ENCODE assay signal across 1 cellular context in genomic region chr3:126941721-126942270, GRCh38.
TF ChIP-seq lines count a peak whose summit lies in the region.

No MANE protein-coding gene starts in this region.

TF ChIP-seq in H1, 55 proteins besides CTCF, POLR2A, EP300 and RAD21 (continued from another document):
- TF ChIP-seq, protein P1, sequence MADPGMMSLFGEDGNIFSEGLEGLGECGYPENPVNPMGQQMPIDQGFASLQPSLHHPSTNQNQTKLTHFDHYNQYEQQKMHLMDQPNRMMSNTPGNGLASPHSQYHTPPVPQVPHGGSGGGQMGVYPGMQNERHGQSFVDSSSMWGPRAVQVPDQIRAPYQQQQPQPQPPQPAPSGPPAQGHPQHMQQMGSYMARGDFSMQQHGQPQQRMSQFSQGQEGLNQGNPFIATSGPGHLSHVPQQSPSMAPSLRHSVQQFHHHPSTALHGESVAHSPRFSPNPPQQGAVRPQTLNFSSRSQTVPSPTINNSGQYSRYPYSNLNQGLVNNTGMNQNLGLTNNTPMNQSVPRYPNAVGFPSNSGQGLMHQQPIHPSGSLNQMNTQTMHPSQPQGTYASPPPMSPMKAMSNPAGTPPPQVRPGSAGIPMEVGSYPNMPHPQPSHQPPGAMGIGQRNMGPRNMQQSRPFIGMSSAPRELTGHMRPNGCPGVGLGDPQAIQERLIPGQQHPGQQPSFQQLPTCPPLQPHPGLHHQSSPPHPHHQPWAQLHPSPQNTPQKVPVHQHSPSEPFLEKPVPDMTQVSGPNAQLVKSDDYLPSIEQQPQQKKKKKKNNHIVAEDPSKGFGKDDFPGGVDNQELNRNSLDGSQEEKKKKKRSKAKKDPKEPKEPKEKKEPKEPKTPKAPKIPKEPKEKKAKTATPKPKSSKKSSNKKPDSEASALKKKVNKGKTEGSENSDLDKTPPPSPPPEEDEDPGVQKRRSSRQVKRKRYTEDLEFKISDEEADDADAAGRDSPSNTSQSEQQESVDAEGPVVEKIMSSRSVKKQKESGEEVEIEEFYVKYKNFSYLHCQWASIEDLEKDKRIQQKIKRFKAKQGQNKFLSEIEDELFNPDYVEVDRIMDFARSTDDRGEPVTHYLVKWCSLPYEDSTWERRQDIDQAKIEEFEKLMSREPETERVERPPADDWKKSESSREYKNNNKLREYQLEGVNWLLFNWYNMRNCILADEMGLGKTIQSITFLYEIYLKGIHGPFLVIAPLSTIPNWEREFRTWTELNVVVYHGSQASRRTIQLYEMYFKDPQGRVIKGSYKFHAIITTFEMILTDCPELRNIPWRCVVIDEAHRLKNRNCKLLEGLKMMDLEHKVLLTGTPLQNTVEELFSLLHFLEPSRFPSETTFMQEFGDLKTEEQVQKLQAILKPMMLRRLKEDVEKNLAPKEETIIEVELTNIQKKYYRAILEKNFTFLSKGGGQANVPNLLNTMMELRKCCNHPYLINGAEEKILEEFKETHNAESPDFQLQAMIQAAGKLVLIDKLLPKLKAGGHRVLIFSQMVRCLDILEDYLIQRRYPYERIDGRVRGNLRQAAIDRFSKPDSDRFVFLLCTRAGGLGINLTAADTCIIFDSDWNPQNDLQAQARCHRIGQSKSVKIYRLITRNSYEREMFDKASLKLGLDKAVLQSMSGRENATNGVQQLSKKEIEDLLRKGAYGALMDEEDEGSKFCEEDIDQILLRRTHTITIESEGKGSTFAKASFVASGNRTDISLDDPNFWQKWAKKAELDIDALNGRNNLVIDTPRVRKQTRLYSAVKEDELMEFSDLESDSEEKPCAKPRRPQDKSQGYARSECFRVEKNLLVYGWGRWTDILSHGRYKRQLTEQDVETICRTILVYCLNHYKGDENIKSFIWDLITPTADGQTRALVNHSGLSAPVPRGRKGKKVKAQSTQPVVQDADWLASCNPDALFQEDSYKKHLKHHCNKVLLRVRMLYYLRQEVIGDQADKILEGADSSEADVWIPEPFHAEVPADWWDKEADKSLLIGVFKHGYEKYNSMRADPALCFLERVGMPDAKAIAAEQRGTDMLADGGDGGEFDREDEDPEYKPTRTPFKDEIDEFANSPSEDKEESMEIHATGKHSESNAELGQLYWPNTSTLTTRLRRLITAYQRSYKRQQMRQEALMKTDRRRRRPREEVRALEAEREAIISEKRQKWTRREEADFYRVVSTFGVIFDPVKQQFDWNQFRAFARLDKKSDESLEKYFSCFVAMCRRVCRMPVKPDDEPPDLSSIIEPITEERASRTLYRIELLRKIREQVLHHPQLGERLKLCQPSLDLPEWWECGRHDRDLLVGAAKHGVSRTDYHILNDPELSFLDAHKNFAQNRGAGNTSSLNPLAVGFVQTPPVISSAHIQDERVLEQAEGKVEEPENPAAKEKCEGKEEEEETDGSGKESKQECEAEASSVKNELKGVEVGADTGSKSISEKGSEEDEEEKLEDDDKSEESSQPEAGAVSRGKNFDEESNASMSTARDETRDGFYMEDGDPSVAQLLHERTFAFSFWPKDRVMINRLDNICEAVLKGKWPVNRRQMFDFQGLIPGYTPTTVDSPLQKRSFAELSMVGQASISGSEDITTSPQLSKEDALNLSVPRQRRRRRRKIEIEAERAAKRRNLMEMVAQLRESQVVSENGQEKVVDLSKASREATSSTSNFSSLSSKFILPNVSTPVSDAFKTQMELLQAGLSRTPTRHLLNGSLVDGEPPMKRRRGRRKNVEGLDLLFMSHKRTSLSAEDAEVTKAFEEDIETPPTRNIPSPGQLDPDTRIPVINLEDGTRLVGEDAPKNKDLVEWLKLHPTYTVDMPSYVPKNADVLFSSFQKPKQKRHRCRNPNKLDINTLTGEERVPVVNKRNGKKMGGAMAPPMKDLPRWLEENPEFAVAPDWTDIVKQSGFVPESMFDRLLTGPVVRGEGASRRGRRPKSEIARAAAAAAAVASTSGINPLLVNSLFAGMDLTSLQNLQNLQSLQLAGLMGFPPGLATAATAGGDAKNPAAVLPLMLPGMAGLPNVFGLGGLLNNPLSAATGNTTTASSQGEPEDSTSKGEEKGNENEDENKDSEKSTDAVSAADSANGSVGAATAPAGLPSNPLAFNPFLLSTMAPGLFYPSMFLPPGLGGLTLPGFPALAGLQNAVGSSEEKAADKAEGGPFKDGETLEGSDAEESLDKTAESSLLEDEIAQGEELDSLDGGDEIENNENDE (IDR thresholded peaks at IDR 0.05; ENCODE audit: insufficient replicate concordance, low read length) = no peak
- TF ChIP-seq HDAC6 (IDR thresholded peaks at IDR 0.05; ENCODE audit: low read depth, low read length) (no peak), CTBP2 (IDR thresholded peaks at IDR 0.05; ENCODE audit: borderline replicate concordance, insufficient read depth, insufficient read length, low read length) (no peak), ASH2L (IDR thresholded peaks at IDR 0.05; ENCODE audit: low read length) (no peak), RXRA (IDR thresholded peaks at IDR 0.05; ENCODE audit: insufficient read depth, low read depth, low read length) (no peak), POU5F1 (IDR thresholded peaks at IDR 0.05; ENCODE audit: low read depth, low read length) (no peak)
- TF ChIP-seq, protein P2, sequence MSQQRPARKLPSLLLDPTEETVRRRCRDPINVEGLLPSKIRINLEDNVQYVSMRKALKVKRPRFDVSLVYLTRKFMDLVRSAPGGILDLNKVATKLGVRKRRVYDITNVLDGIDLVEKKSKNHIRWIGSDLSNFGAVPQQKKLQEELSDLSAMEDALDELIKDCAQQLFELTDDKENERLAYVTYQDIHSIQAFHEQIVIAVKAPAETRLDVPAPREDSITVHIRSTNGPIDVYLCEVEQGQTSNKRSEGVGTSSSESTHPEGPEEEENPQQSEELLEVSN (IDR thresholded peaks at IDR 0.05) = no peak
